18 cellular contexts compared by ENCODE assay signal in the genomic region with DNA sequence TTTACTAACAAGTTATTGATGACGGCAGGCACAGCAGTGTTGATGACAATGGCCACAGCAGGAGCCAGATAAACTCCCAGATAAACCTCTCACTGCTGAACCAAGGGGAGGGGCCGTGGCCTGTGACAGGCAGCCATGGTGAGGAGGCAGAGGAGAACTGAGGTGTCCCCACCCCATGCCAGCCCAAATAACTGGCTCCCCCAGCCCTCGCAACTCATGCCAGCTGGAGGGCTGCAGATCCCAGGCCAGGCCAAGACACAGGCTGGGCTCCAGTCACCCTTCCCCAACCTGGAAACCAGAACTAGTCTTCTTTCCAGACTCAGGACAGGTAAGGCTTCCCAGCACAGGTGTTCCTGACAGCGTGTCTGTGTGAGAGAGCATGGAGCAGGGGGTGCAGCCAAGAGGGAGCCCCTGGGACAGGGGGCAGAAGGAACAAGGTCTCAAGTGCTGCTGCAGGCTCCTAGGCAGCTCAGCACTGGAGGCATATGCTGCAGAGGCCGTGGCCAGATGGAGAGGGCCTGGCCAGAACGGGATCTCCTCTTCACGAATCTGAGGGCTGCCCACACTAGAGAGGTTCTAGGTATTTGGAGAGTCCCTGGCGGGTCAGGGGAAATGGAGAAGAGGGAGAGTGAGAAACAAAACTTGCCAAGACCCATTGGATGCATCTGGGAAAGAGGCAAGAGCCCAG. TPM values are rescaled to one million over a fixed set of nuclear protein-coding genes. Genes with fewer than 3 reads are reported as not detected.
"Had no signal": no experiment of that assay in that cellular context is flagged by ENCODE, and none has a peak within 500 bp of the region (broad histone marks: within the 10 kb centered on the region; RNA-seq: fewer than 3 reads in every experiment).

No MANE protein-coding gene starts in this region.

- H3K27me3 Mint-ChIP-seq: activated naive CD4-positive, alpha-beta T cell treated with anti-CD3 and anti-CD28 coated beads, Interleukin-2, amount 50 U/mL, for 24 hours; stimulated activated naive CD8-positive, alpha-beta T cell treated with anti-CD3 and anti-CD28 coated beads, Interleukin-15, Interleukin-2, amounts not matched to agents 100 ng/mL and 50 ng/mL, for 24 hours had no signal

- H3K36me3 ChIP-seq: esophagus squamous epithelium, right lobe of liver had no signal

- ATAC-seq: activated CD8-positive, alpha-beta T cell treated with anti-CD3 and anti-CD28 coated beads, Interleukin-2, amount 10 ng/mL, durations not matched to agents 7 days and 5 days; left ventricle myocardium superior; right lobe of liver had no signal

- H3K27me3 ChIP-seq: dorsolateral prefrontal cortex, right lobe of liver, testis had no signal

- H3K9me3 Mint-ChIP-seq: activated naive CD4-positive, alpha-beta T cell treated with anti-CD3 and anti-CD28 coated beads, Interleukin-2, amount 50 U/mL, for 24 hours; stimulated activated naive CD8-positive, alpha-beta T cell treated with anti-CD3 and anti-CD28 coated beads, Interleukin-15, Interleukin-2, amounts not matched to agents 100 ng/mL and 50 ng/mL, for 24 hours had no signal

- DNase-seq: activated CD4-positive, alpha-beta T cell treated with anti-CD3 and anti-CD28 coated beads for 4 hours; activated CD8-positive, alpha-beta T cell treated with anti-CD3 and anti-CD28 coated beads, Interleukin-2, amount 10 ng/mL, durations not matched to agents 7 days and 5 days; esophagus squamous epithelium; foreskin fibroblast; left ventricle myocardium superior; naive B cell; SHP77 treated with DMSO at 0.1 percent for 48 hours; stimulated activated CD4-positive, alpha-beta T cell treated with anti-CD3 and anti-CD28 coated beads, Interleukin-2, amount 100 ng/mL, for 48 hours; stimulated activated CD8-positive, alpha-beta memory T cell treated with anti-CD3 and anti-CD28 coated beads, Interleukin-4, amount 100 ng/mL, for 48 hours; T-helper 2 cell; testis had no signal

- H3K4me1 Mint-ChIP-seq: activated naive CD4-positive, alpha-beta T cell treated with anti-CD3 and anti-CD28 coated beads, Interleukin-2, amount 50 U/mL, for 24 hours; mesothelial cell of epicardium had no signal

- H3K4me3 Mint-ChIP-seq: activated CD8-positive, alpha-beta T cell treated with anti-CD3 and anti-CD28 coated beads, Interleukin-2, amount 10 ng/mL, durations not matched to agents 7 days and 5 days; activated naive CD4-positive, alpha-beta T cell treated with anti-CD3 and anti-CD28 coated beads, Interleukin-2, amount 50 U/mL, for 24 hours; mesothelial cell of epicardium; naive B cell; stimulated activated naive CD8-positive, alpha-beta T cell treated with anti-CD3 and anti-CD28 coated beads, Interleukin-15, Interleukin-2, amounts not matched to agents 100 ng/mL and 50 ng/mL, for 24 hours had no signal

- H3K27ac ChIP-seq: dorsolateral prefrontal cortex, esophagus squamous epithelium, right lobe of liver, testis had no signal

- H3K9me3 ChIP-seq: esophagus squamous epithelium, right lobe of liver, testis had no signal

- H3K36me3 Mint-ChIP-seq: activated naive CD4-positive, alpha-beta T cell treated with anti-CD3 and anti-CD28 coated beads, Interleukin-2, amount 50 U/mL, for 24 hours; mesothelial cell of epicardium; naive B cell had no signal

- H3K4me1 ChIP-seq: right lobe of liver, testis had no signal

- H3K4me3 ChIP-seq: dorsolateral prefrontal cortex, esophagus squamous epithelium, right lobe of liver, testis had no signal

- H3K27ac Mint-ChIP-seq: activated CD8-positive, alpha-beta T cell treated with anti-CD3 and anti-CD28 coated beads, Interleukin-2, amount 10 ng/mL, durations not matched to agents 7 days and 5 days; activated naive CD4-positive, alpha-beta T cell treated with anti-CD3 and anti-CD28 coated beads, Interleukin-2, amount 50 U/mL, for 24 hours; mesothelial cell of epicardium; naive B cell; progenitor cell of endocrine pancreas; stimulated activated naive CD8-positive, alpha-beta T cell treated with anti-CD3 and anti-CD28 coated beads, Interleukin-15, Interleukin-2, amounts not matched to agents 100 ng/mL and 50 ng/mL, for 24 hours had no signal

RNA-seq across cellular contexts. Expression of gene PLA2G4F, which starts 15.9 kb away (rescaled TPM):
- total RNA-seq: activated CD8-positive, alpha-beta T cell treated with anti-CD3 and anti-CD28 coated beads, Interleukin-2, amount 10 ng/mL, durations not matched to agents 7 days and 5 days; cerebellum; right lobe of liver had no signal

RNA-seq across cellular contexts. Expression of gene PLA2G4D, which starts 46.2 kb away (rescaled TPM):
- total RNA-seq: activated CD8-positive, alpha-beta T cell treated with anti-CD3 and anti-CD28 coated beads, Interleukin-2, amount 10 ng/mL, durations not matched to agents 7 days and 5 days; left ventricle myocardium superior; mesothelial cell of epicardium; progenitor cell of endocrine pancreas; right lobe of liver had no signal
